11 cellular contexts compared by ENCODE assay signal in the genomic region with DNA sequence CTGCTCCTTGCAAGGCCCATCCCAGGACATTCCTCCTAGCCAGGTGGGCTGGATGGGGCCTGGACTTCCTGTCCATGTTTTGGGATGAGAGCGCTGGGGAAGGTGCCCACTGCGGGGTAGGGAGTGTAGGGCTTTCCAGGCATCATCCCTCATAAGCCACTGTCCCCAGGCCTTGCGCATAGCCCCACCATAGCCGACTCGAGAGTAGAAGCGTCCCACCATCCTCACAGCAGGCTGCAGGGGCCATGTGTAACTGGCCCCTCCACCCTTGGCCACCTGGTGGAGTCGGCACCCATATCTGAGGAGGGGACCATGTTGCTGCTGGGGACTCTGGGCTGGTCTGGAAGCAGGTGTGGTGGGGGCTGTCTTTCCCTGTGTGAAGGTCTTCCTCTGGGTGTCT. TPM values are rescaled to one million over a fixed set of nuclear protein-coding genes. Genes with fewer than 3 reads are reported as not detected.
DNase-seq lines count a peak whose midpoint lies in the region; TF ChIP-seq lines count a peak whose summit lies in the region.
"Had no signal": no experiment of that assay in that cellular context is flagged by ENCODE, and none has a peak within 500 bp of the region (broad histone marks: within the 10 kb centered on the region; RNA-seq: fewer than 3 reads in every experiment).

No MANE protein-coding gene starts in this region.

- H3K27ac Mint-ChIP-seq in MCF 10A (ENCODE audit: low read depth, unreplicated experiment): no peak overlapping the region
- peak overlapping the region; percentile 97 for H3K27ac Mint-ChIP-seq in activated T-helper 1 cell treated with anti-CD3 and anti-CD28 coated beads, Interleukin-12 subunit alpha, Interleukin-12 subunit beta, Interleukin-2, Interleukin-4 antibody, amounts not matched to agents 30 ng/mL and 10 ng/mL and 1 ng/mL, durations not matched to agents 14 hours and 24 hours and 36 hours

- no peaks in the 10 kb centered on the region for H3K9me3 ChIP-seq in breast epithelium
- no peaks in the 10 kb centered on the region for H3K9me3 ChIP-seq in liver (ENCODE audit: control insufficient read depth in 4 of 4, low read length in 3 of 4)
- H3K9me3 ChIP-seq in suprapubic skin: no peaks in the 10 kb centered on the region

- POLR2A ChIA-PET in MCF 10A (lab: Yijun Ruan, JAX): no interaction called here

- H3K27ac ChIP-seq in breast epithelium: peak overlapping the region; percentile 56 to 81
- peak overlapping the region; percentile 92 to 94 for H3K27ac ChIP-seq in liver (ENCODE audit: low read depth in 1 of 2, low read length in 2 of 2)
- H3K27ac ChIP-seq in suprapubic skin: peak overlapping the region; percentile 11

- no peak for TF ChIP-seq CTCF in breast epithelium (IDR thresholded peaks at IDR 0.05)
- no peak for TF ChIP-seq CTCF in MCF 10A (IDR thresholded peaks at IDR 0.05; ENCODE audit: unreplicated experiment)
- TF ChIP-seq CTCF in liver (IDR thresholded peaks at IDR 0.05; ENCODE audit: low read depth, low read length, missing input control): no peak
- TF ChIP-seq CTCF in suprapubic skin (IDR thresholded peaks at IDR 0.05): no peak

- H3K27me3 ChIP-seq in breast epithelium (no peaks in the 10 kb centered on the region), liver (ENCODE audit: control insufficient read depth in 4 of 4, insufficient read depth in 4 of 4, low read length in 3 of 4) (no peaks in the 10 kb centered on the region), suprapubic skin (no peaks in the 10 kb centered on the region)

- H3K4me3 ChIP-seq in breast epithelium (no peak overlapping the region), liver (ENCODE audit: low read depth in 1 of 3, low read length in 3 of 3) (no peak overlapping the region), suprapubic skin (no peak overlapping the region)

- TF ChIP-seq EP300 in suprapubic skin (IDR thresholded peaks at IDR 0.05): no peak

- CTCF ChIA-PET in MCF 10A (lab: Yijun Ruan, JAX): no interaction called here

- DNase-seq in breast epithelium (ENCODE audit: low spot score in 2 of 2) (no peak), MCF 10A (ENCODE audit: unreplicated experiment) (no peak), suprapubic skin (ENCODE audit: low spot score in 2 of 2) (no peak), HUDEP-2 (lab: John Stamatoyannopoulos, UW; ENCODE audit: unreplicated experiment in 76 of 76) (no peak), T1000 (lab: John Stamatoyannopoulos, UW) (no peak), foreskin melanocyte (no peak)
- DNase-seq in activated T-helper 1 cell treated with anti-CD3 and anti-CD28 coated beads, Interleukin-12 subunit alpha, Interleukin-12 subunit beta, Interleukin-2, Interleukin-4 antibody, amounts not matched to agents 30 ng/mL and 10 ng/mL and 1 ng/mL, durations not matched to agents 14 hours and 24 hours and 36 hours (ENCODE audit: low spot score): no peak
- DNase-seq: nucleus accumbens; stimulated activated CD4-positive, alpha-beta T cell treated with anti-CD3 and anti-CD28 coated beads, Interleukin-4, amount 100 ng/mL, for 4 hours; trophoblast cell had no signal

- H3K4me3 Mint-ChIP-seq in MCF 10A (ENCODE audit: unreplicated experiment): no peak overlapping the region
- H3K4me3 Mint-ChIP-seq in activated T-helper 1 cell treated with anti-CD3 and anti-CD28 coated beads, Interleukin-12 subunit alpha, Interleukin-12 subunit beta, Interleukin-2, Interleukin-4 antibody, amounts not matched to agents 30 ng/mL and 10 ng/mL and 1 ng/mL, durations not matched to agents 14 hours and 24 hours and 36 hours: peak overlapping the region; percentile 26

- H3K4me1 Mint-ChIP-seq in MCF 10A (ENCODE audit: insufficient read depth, unreplicated experiment): peaks cover 49% of the 10 kb centered on the region
- H3K4me1 Mint-ChIP-seq in activated T-helper 1 cell treated with anti-CD3 and anti-CD28 coated beads, Interleukin-12 subunit alpha, Interleukin-12 subunit beta, Interleukin-2, Interleukin-4 antibody, amounts not matched to agents 30 ng/mL and 10 ng/mL and 1 ng/mL, durations not matched to agents 14 hours and 24 hours and 36 hours (ENCODE audit: low read depth): peaks cover 91% of the 10 kb centered on the region

- no peak overlapping the region for H3K9ac ChIP-seq in liver (ENCODE audit: low read depth in 1 of 2, low read length in 2 of 2)

- H3K27me3 Mint-ChIP-seq in MCF 10A (ENCODE audit: insufficient read depth, unreplicated experiment): no peaks in the 10 kb centered on the region
- no peaks in the 10 kb centered on the region for H3K27me3 Mint-ChIP-seq in activated T-helper 1 cell treated with anti-CD3 and anti-CD28 coated beads, Interleukin-12 subunit alpha, Interleukin-12 subunit beta, Interleukin-2, Interleukin-4 antibody, amounts not matched to agents 30 ng/mL and 10 ng/mL and 1 ng/mL, durations not matched to agents 14 hours and 24 hours and 36 hours (ENCODE audit: insufficient read depth)

- TF ChIP-seq RAD21 in liver (IDR thresholded peaks at IDR 0.05): no peak

- H3K36me3 ChIP-seq in breast epithelium (no peaks in the 10 kb centered on the region), liver (ENCODE audit: control insufficient read depth in 4 of 4, insufficient read depth in 3 of 4, low read depth in 1 of 4, low read length in 3 of 4) (no peaks in the 10 kb centered on the region), suprapubic skin (no peaks in the 10 kb centered on the region)

- H3K36me3 Mint-ChIP-seq in MCF 10A (ENCODE audit: insufficient read depth, unreplicated experiment): peaks cover 32% of the 10 kb centered on the region
- H3K36me3 Mint-ChIP-seq in activated T-helper 1 cell treated with anti-CD3 and anti-CD28 coated beads, Interleukin-12 subunit alpha, Interleukin-12 subunit beta, Interleukin-2, Interleukin-4 antibody, amounts not matched to agents 30 ng/mL and 10 ng/mL and 1 ng/mL, durations not matched to agents 14 hours and 24 hours and 36 hours (ENCODE audit: low read depth): peaks cover 36% of the 10 kb centered on the region

- H3K4me1 ChIP-seq in breast epithelium (no peaks in the 10 kb centered on the region), liver (ENCODE audit: control insufficient read depth in 4 of 4, insufficient read depth in 4 of 4, low read length in 3 of 4) (peaks cover 14 to 50% (median 33%) of the 10 kb centered on the region in 4 donors), suprapubic skin (peaks cover 74% of the 10 kb centered on the region)

- WGBS in liver: 93% methylated on average over 7 of the region's 7 CpGs
- WGBS in suprapubic skin: no CpG with 5 or more reads among the region's 7 CpGs

- no peaks in the 10 kb centered on the region for H3K9me3 Mint-ChIP-seq in MCF 10A (ENCODE audit: unreplicated experiment)
- no peaks in the 10 kb centered on the region for H3K9me3 Mint-ChIP-seq in activated T-helper 1 cell treated with anti-CD3 and anti-CD28 coated beads, Interleukin-12 subunit alpha, Interleukin-12 subunit beta, Interleukin-2, Interleukin-4 antibody, amounts not matched to agents 30 ng/mL and 10 ng/mL and 1 ng/mL, durations not matched to agents 14 hours and 24 hours and 36 hours

- no TSS peak for BruUV-seq in MCF 10A (replicated peaks; lab: Mats Ljungman, UMichigan)

- intact Hi-C loops in breast epithelium (cut with DNase I; ENCODE audit: low total_unique reads): no loop called here
- intact Hi-C loops in MCF 10A (cut with micrococcal nuclease): no loop called here
- intact Hi-C loops in activated T-helper 1 cell treated with anti-CD3 and anti-CD28 coated beads, Interleukin-12 subunit alpha, Interleukin-12 subunit beta, Interleukin-2, Interleukin-4 antibody, amounts not matched to agents 30 ng/mL and 10 ng/mL and 1 ng/mL, durations not matched to agents 14 hours and 24 hours and 36 hours (cut with micrococcal nuclease): loop anchor here (10.0 kb wide), 1 partner anchor 661 kb away; no protein-coding TSS in a partner anchor

- TF ChIP-seq POLR2A in breast epithelium (IDR thresholded peaks at IDR 0.05): no peak
- TF ChIP-seq POLR2A in suprapubic skin (IDR thresholded peaks at IDR 0.05): no peak

TF ChIP-seq in liver, 16 proteins besides CTCF, POLR2A, EP300 and RAD21 (continues in another document):
- TF ChIP-seq FOXA1 (IDR thresholded peaks at IDR 0.05) (no peak), RXRA (IDR thresholded peaks at IDR 0.05) (no peak), JUND (IDR thresholded peaks at IDR 0.05) (no peak), SP1 (IDR thresholded peaks at IDR 0.05) (no peak), GABPA (IDR thresholded peaks at IDR 0.05 in 1 of 2, conservative IDR thresholded peaks at IDR 0.05 in 1 of 2) (no peak)
- TF ChIP-seq, protein P1, sequence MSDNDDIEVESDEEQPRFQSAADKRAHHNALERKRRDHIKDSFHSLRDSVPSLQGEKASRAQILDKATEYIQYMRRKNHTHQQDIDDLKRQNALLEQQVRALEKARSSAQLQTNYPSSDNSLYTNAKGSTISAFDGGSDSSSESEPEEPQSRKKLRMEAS (IDR thresholded peaks at IDR 0.05): no peak
- TF ChIP-seq, protein P2, sequence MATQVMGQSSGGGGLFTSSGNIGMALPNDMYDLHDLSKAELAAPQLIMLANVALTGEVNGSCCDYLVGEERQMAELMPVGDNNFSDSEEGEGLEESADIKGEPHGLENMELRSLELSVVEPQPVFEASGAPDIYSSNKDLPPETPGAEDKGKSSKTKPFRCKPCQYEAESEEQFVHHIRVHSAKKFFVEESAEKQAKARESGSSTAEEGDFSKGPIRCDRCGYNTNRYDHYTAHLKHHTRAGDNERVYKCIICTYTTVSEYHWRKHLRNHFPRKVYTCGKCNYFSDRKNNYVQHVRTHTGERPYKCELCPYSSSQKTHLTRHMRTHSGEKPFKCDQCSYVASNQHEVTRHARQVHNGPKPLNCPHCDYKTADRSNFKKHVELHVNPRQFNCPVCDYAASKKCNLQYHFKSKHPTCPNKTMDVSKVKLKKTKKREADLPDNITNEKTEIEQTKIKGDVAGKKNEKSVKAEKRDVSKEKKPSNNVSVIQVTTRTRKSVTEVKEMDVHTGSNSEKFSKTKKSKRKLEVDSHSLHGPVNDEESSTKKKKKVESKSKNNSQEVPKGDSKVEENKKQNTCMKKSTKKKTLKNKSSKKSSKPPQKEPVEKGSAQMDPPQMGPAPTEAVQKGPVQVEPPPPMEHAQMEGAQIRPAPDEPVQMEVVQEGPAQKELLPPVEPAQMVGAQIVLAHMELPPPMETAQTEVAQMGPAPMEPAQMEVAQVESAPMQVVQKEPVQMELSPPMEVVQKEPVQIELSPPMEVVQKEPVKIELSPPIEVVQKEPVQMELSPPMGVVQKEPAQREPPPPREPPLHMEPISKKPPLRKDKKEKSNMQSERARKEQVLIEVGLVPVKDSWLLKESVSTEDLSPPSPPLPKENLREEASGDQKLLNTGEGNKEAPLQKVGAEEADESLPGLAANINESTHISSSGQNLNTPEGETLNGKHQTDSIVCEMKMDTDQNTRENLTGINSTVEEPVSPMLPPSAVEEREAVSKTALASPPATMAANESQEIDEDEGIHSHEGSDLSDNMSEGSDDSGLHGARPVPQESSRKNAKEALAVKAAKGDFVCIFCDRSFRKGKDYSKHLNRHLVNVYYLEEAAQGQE (IDR thresholded peaks at IDR 0.05): no peak

RNA-seq across cellular contexts. Expression of a gene that starts 30.5 kb away (rescaled TPM):
- total RNA-seq in breast epithelium: 10 to 100 TPM; 13.9 to 27.4 (median 17.4) TPM
- total RNA-seq in MCF 10A (2022): 4.5 and 5.1 TPM in 2 replicates
- 42.0 and 42.3 TPM in 2 replicates for total RNA-seq in activated T-helper 1 cell treated with anti-CD3 and anti-CD28 coated beads, Interleukin-12 subunit alpha, Interleukin-12 subunit beta, Interleukin-2, Interleukin-4 antibody, amounts not matched to agents 30 ng/mL and 10 ng/mL and 1 ng/mL, durations not matched to agents 14 hours and 24 hours and 36 hours
- total RNA-seq in liver: 10 to 100 TPM; 10.7 to 18.7 TPM
- polyA plus RNA-seq in liver: 1 to 10 TPM; 4.4 to 6.9 TPM
- total RNA-seq in suprapubic skin: 1 to 10 TPM; 3.4 to 7.1 (median 4.2) TPM

Comparison
In these comparisons a context has a peak if more than half of its experiments do, and no peak if none do; other contexts are left out.
1. H3K27ac ChIP-seq: peak in every context shown above with its lines; median percentile 93 in liver; 68 in breast epithelium; 11 in suprapubic skin.